Comparison of ENCODE assay signal across 13 cellular contexts in genomic region chr3:177694316-177694715, GRCh38.
DNase-seq lines count a peak whose midpoint lies in the region; ATAC-seq and TF ChIP-seq lines count a peak whose summit lies in the region.
"Had no signal": no experiment of that assay in that cellular context is flagged by ENCODE, and none has a peak within 500 bp of the region (broad histone marks: within the 10 kb centered on the region; RNA-seq: fewer than 3 reads in every experiment).

No MANE protein-coding gene starts in this region.

- TF ChIP-seq CTCF in brain (conservative IDR thresholded peaks at IDR 0.05): no peak
- TF ChIP-seq CTCF in Peyer's patch (IDR thresholded peaks at IDR 0.05): no peak
- no peak for TF ChIP-seq CTCF in GM13976 (IDR thresholded peaks at IDR 0.05; ENCODE audit: borderline replicate concordance, control extremely low read depth, extremely low read depth, insufficient read depth, missing control alignments)
- TF ChIP-seq CTCF in Calu3 (IDR thresholded peaks at IDR 0.05; ENCODE audit: unreplicated experiment): no peak

- H3K36me3 ChIP-seq in Peyer's patch: no peaks in the 10 kb centered on the region

- H3K27ac Mint-ChIP-seq in brain: peak overlapping the region in 3 of 5 experiments; percentile 21 to 54 (median 25)
- no peak overlapping the region for H3K27ac Mint-ChIP-seq in Calu3 (ENCODE audit: unreplicated experiment)
- H3K27ac Mint-ChIP-seq: endodermal cell had no signal

- intact Hi-C loops in Calu3 (cut with micrococcal nuclease; ENCODE audit: unreplicated experiment): no loop called here

- H3K36me3 Mint-ChIP-seq in brain (no peaks in the 10 kb centered on the region), Calu3 (ENCODE audit: insufficient read depth, unreplicated experiment) (no peaks in the 10 kb centered on the region)

- peaks cover 0 to 6% (median 0%) of the 10 kb centered on the region in 5 experiments for H3K9me3 Mint-ChIP-seq in brain
- peaks cover 2% of the 10 kb centered on the region for H3K9me3 Mint-ChIP-seq in Calu3 (ENCODE audit: low read depth, unreplicated experiment)
- H3K9me3 Mint-ChIP-seq: endodermal cell had no signal

- CTCF ChIA-PET in Calu3 (lab: Charles Lee): interaction anchor here (0.6 to 1.2 kb wide), 2 partner anchors 17 to 1810 kb away, joined by 3 read pairs; no protein-coding TSS in a partner anchor

- no peak overlapping the region for H3K4me3 Mint-ChIP-seq in brain
- no peak overlapping the region for H3K4me3 Mint-ChIP-seq in Calu3 (ENCODE audit: low read depth, unreplicated experiment)
- H3K4me3 Mint-ChIP-seq: endodermal cell had no signal

- no peak overlapping the region for H3K4me3 ChIP-seq in Peyer's patch

- peaks cover 7% of the 10 kb centered on the region for H3K27me3 Mint-ChIP-seq in brain
- H3K27me3 Mint-ChIP-seq in Calu3 (ENCODE audit: unreplicated experiment): no peaks in the 10 kb centered on the region

- peaks cover 0 to 4% (median 0%) of the 10 kb centered on the region in 4 donors for H3K4me1 ChIP-seq in Peyer's patch

- no TSS peak for BruUV-seq in Calu3 (replicated peaks; lab: Mats Ljungman, UMichigan)

- in situ Hi-C loops in GM13976 (cut with MboI; ENCODE audit: low sequenced_read_pairs, unreplicated experiment): no loop called here

- H3K4me1 Mint-ChIP-seq in brain (peaks cover 23% of the 10 kb centered on the region), Calu3 (ENCODE audit: low read depth, unreplicated experiment) (no peaks in the 10 kb centered on the region)

- DNase-seq in EH (ENCODE audit: low read depth): peak; percentile 63
- DNase-seq in myocyte (ENCODE audit: low read depth): peak; percentile 55
- no peak for DNase-seq in Peyer's patch
- no peak for DNase-seq in GM13976 (ENCODE audit: low spot score)
- no peak for DNase-seq in Calu3
- DNase-seq in epidermal melanocyte (ENCODE audit: insufficient read length, low spot score): no peak
- DNase-seq: activated effector memory CD4-positive, alpha-beta T cell treated with Interleukin-2 at 50 U/mL for 16 hours; DMS 273 treated with DMSO at 0.1 percent for 48 hours; endodermal cell; MM.1S had no signal

- H3K27me3 ChIP-seq in Peyer's patch: no peaks in the 10 kb centered on the region

- TF ChIP-seq POLR2A in Peyer's patch (IDR thresholded peaks at IDR 0.05): no peak

- H3K27ac ChIP-seq in Peyer's patch: no peak overlapping the region
- H3K27ac ChIP-seq: VCaP had no signal

- ATAC-seq in HG03175 (IDR thresholded peaks at IDR 0.05; ENCODE audit: unreplicated experiment): peak; percentile 58

- H3K9me3 ChIP-seq in Peyer's patch: no peaks in the 10 kb centered on the region

Comparison
In these comparisons a context has a peak if more than half of its experiments do, and no peak if none do; other contexts are left out.
1. DNase-seq: peak in EH (single experiment) and myocyte (single experiment); none in Peyer's patch (0 of 3), GM13976 (single experiment), Calu3 (single experiment) and epidermal melanocyte (single experiment).